In the genomic region with DNA sequence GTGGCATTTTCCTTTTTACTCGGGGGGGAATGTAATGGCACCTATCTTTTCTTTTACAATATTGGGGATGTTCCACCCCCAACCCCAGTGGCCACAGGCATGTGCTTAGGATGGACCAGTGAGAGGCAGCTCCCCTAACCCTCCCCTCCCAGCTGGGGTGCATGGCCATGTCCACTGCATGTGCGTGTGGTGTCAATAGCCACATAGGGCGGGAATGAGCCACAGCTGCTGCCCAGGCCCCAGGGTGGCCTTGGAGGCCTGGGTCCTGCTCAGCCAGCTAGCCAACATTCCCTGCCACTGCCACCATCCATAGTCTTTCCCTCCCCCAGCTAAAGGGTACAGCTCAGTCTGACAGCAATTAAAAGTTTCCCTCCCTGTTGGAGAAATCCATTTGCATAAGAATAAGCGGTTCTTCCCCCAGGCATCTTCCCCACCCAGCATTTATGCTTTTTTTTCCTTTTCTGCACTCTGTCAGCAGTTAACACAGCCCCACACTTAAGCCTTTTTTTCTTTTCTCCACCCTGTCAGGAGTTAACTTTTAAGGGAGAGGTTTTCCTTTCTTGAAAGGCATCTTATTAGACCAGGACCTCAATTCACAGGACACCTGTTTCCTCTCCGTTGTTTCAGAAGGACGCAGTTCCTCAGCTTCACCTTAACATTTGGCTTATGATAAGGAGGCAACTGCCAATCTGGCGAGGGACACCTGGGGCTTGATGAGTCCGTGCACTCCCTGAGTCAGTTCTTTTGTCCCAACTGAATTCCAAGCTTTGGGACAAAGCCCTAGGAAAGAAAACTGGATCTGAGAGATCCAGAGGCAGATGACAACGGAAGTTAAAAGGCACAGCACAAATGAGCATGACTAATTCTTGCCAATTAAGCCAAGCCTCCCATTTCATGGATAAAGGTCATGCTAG, we compare ENCODE assay signal across 19 cellular contexts.
DNase-seq lines count a peak whose midpoint lies in the region; ATAC-seq, FAIRE-seq and TF ChIP-seq lines count a peak whose summit lies in the region.
"Had no signal": no experiment of that assay in that cellular context is flagged by ENCODE, and none has a peak within 500 bp of the region (broad histone marks: within the 10 kb centered on the region; RNA-seq: fewer than 3 reads in every experiment).

No MANE protein-coding gene starts in this region.

- no peak for FAIRE-seq in kidney (lab: Jason Lieb, UNC)
- FAIRE-seq: A549, D721Med, GM12892, H54 had no signal

- WGBS in upper lobe of left lung, 2 donors, result 75 to 86% methylated on average over 9 of the region's 9 CpGs

- peaks cover 11% of the 10 kb centered on the region for H3K9me3 ChIP-seq in HAP-1
- H3K9me3 ChIP-seq in kidney (ENCODE audit: control insufficient read depth in 1 of 2, low read length in 2 of 2), result peaks cover 0 to 3% of the 10 kb centered on the region in 2 donors
- H3K9me3 ChIP-seq in upper lobe of left lung, result peaks cover 0 to 10% (median 7%) of the 10 kb centered on the region in 4 donors
- H3K9me3 ChIP-seq: A549 had no signal

- TF ChIP-seq EP300 in upper lobe of left lung (IDR thresholded peaks at IDR 0.05), result no peak

- no peak overlapping the region for H3K4me3 ChIP-seq in HAP-1
- no peak overlapping the region for H3K4me3 ChIP-seq in kidney (ENCODE audit: low read length in 2 of 2)
- H3K4me3 ChIP-seq in upper lobe of left lung, result no peak overlapping the region
- H3K4me3 ChIP-seq: A549 had no signal

- H3K27me3 ChIP-seq in HAP-1 (ENCODE audit: low read depth) (no peaks in the 10 kb centered on the region), upper lobe of left lung (no peaks in the 10 kb centered on the region)

- H3K9ac ChIP-seq in kidney (ENCODE audit: low read length in 2 of 2), result no peak overlapping the region

- no peak overlapping the region for H3K27ac Mint-ChIP-seq in WTC11
- H3K27ac Mint-ChIP-seq: CD14-positive monocyte; CD8-positive, alpha-beta T cell had no signal

- DNase-seq in HAP-1 (ENCODE audit: low spot score in 2 of 2), result peak; percentile 73 to 89
- no peak for DNase-seq in WTC11 (ENCODE audit: low spot score)
- peak; percentile 53 for DNase-seq in kidney
- peak in 1 of 2 donors; percentile 24 for DNase-seq in upper lobe of left lung
- no peak for DNase-seq in activated CD4-positive, alpha-beta T cell treated with anti-CD3 and anti-CD28 coated beads for 4 hours
- no peak for DNase-seq in globus pallidus (ENCODE audit: low spot score)
- DNase-seq: CD8-positive, alpha-beta T cell; COR-L47; DMS153; DMS79 treated with DMSO at 0.1 percent for 48 hours; EL; GDM1; IMR-90 had no signal

- CTCF ChIA-PET in WTC11 (lab: Charles Lee), result no interaction called here

- intact Hi-C loops in kidney (cut with DNase I), result no loop called here

- no peak overlapping the region; the same call in 1 of the 2 replicates for H3K4me3 Mint-ChIP-seq in WTC11
- H3K4me3 Mint-ChIP-seq: CD14-positive monocyte; CD8-positive, alpha-beta T cell had no signal

- in situ Hi-C loops in HAP-1 (cut with MboI; ENCODE audit: low sequenced_read_pairs), result no loop called here

- H3K36me3 ChIP-seq in HAP-1 (replicated peaks), result no peaks in the 10 kb centered on the region
- H3K36me3 ChIP-seq in kidney (ENCODE audit: control insufficient read depth in 1 of 2, insufficient read depth in 2 of 2, low read length in 2 of 2), result no peaks in the 10 kb centered on the region
- no peaks in the 10 kb centered on the region for H3K36me3 ChIP-seq in upper lobe of left lung

- H3K4me1 ChIP-seq in HAP-1, result peaks cover 13% of the 10 kb centered on the region
- H3K4me1 ChIP-seq in kidney (ENCODE audit: control insufficient read depth in 1 of 2, insufficient read depth in 1 of 2, low read depth in 1 of 2, low read length in 2 of 2), result no peaks in the 10 kb centered on the region
- H3K4me1 ChIP-seq in upper lobe of left lung, result no peaks in the 10 kb centered on the region
- H3K4me1 ChIP-seq: A549 had no signal

- H3K27me3 Mint-ChIP-seq in WTC11 (ENCODE audit: low read depth), result peaks cover 4% of the 10 kb centered on the region; the same call in 1 of the 2 replicates

- TF ChIP-seq POLR2A in upper lobe of left lung (IDR thresholded peaks at IDR 0.05), result no peak

- H3K36me3 Mint-ChIP-seq in WTC11, result peaks cover 68% of the 10 kb centered on the region
- H3K36me3 Mint-ChIP-seq: CD14-positive monocyte; CD8-positive, alpha-beta T cell had no signal

- POLR2A ChIA-PET in WTC11 (lab: Charles Lee), result no interaction called here

- TF ChIP-seq CTCF in WTC11 (IDR thresholded peaks at IDR 0.05) (no peak), kidney (IDR thresholded peaks at IDR 0.05; ENCODE audit: borderline replicate concordance, extremely low read depth, insufficient read depth) (no peak), upper lobe of left lung (IDR thresholded peaks at IDR 0.05) (no peak)

- H3K4me1 Mint-ChIP-seq in WTC11, result peaks cover 14% of the 10 kb centered on the region
- H3K4me1 Mint-ChIP-seq: CD14-positive monocyte had no signal

- peaks cover 85% of the 10 kb centered on the region for H3K9me3 Mint-ChIP-seq in WTC11

- no peak overlapping the region for H3K27ac ChIP-seq in kidney (ENCODE audit: low read depth in 2 of 2, low read length in 2 of 2)
- H3K27ac ChIP-seq in upper lobe of left lung, result no peak overlapping the region
- H3K27ac ChIP-seq: A549 had no signal

- ATAC-seq in WTC11 (peak; percentile 48), upper lobe of left lung (ENCODE audit: low FRiP score in 2 of 2) (peak; percentile 41 to 67), GM19463 (IDR thresholded peaks at IDR 0.05; ENCODE audit: unreplicated experiment) (no peak)
- ATAC-seq: A549; CD8-positive, alpha-beta T cell had no signal

TF ChIP-seq in WTC11, 78 proteins besides CTCF, POLR2A, EP300 and RAD21:
- no peak for TF ChIP-seq EMX1 (CRISPR knock-in tag; IDR thresholded peaks at IDR 0.05)
- no peak for TF ChIP-seq MYBL2 (CRISPR knock-in tag; IDR thresholded peaks at IDR 0.05)
- no peak for TF ChIP-seq ZBTB21 (CRISPR knock-in tag; IDR thresholded peaks at IDR 0.05; ENCODE audit: borderline replicate concordance)
- TF ChIP-seq TEAD1 (CRISPR knock-in tag; IDR thresholded peaks at IDR 0.05), result no peak
- no peak for TF ChIP-seq NR3C1 (CRISPR knock-in tag; conservative IDR thresholded peaks at IDR 0.05; ENCODE audit: low read depth)
- TF ChIP-seq CREM (CRISPR knock-in tag; IDR thresholded peaks at IDR 0.05), result no peak

Comparison
In these comparisons a context has a peak if more than half of its experiments do, and no peak if none do; other contexts are left out.
1. DNase-seq: peak in HAP-1 (2 of 2) and kidney (single experiment); none in WTC11 (single experiment), activated CD4-positive, alpha-beta T cell treated with anti-CD3 and anti-CD28 coated beads for 4 hours (0 of 2) and globus pallidus (single experiment).